11 cellular contexts compared by ENCODE assay signal in genomic region chr11:115215694-115216615, GRCh38.
DNase-seq lines count a peak whose midpoint lies in the region; ATAC-seq, FAIRE-seq and TF ChIP-seq lines count a peak whose summit lies in the region.
"Had no signal": no experiment of that assay in that cellular context is flagged by ENCODE, and none has a peak within 500 bp of the region (broad histone marks: within the 10 kb centered on the region; RNA-seq: fewer than 3 reads in every experiment).

No MANE protein-coding gene starts in this region.

- ATAC-seq in foreskin keratinocyte (peak; percentile 77), GM21381 (IDR thresholded peaks at IDR 0.05; ENCODE audit: unreplicated experiment) (no peak), GM18517 (IDR thresholded peaks at IDR 0.05; ENCODE audit: unreplicated experiment) (no peak)
- ATAC-seq in stimulated activated naive CD8-positive, alpha-beta T cell treated with anti-CD3 and anti-CD28 coated beads, Interleukin-15, amount 100 ng/mL, for 72 hours = no peak
- ATAC-seq: activated CD4-positive, CD25-positive, alpha-beta regulatory T cell treated with anti-CD3 and anti-CD28 coated beads, Interleukin-2, amount 50 U/mL, for 24 hours; gastroesophageal sphincter; naive thymus-derived CD8-positive, alpha-beta T cell had no signal

- no peak overlapping the region for H3K27ac ChIP-seq in A673 (ENCODE audit: low read depth, low read length, poor library complexity, severe bottlenecking)
- H3K27ac ChIP-seq in RWPE1 = no peak overlapping the region
- no peak overlapping the region for H3K27ac ChIP-seq in foreskin keratinocyte
- H3K27ac ChIP-seq: gastroesophageal sphincter had no signal

- intact Hi-C loops in A673 (cut with micrococcal nuclease; ENCODE audit: unreplicated experiment) = no loop called here
- intact Hi-C loops in activated CD4-positive, alpha-beta memory T cell treated with anti-CD3 and anti-CD28 coated beads for 36 hours (cut with micrococcal nuclease) = no loop called here

- DNase-seq in A673 (ENCODE audit: low spot score) (peak; percentile 18), GM12892 (ENCODE audit: insufficient read length) (no peak), RWPE1 (ENCODE audit: low spot score) (no peak), foreskin keratinocyte (no peak)
- no peak for DNase-seq in stimulated activated naive CD8-positive, alpha-beta T cell treated with anti-CD3 and anti-CD28 coated beads, Interleukin-15, amount 100 ng/mL, for 72 hours
- DNase-seq in activated CD4-positive, alpha-beta memory T cell treated with anti-CD3 and anti-CD28 coated beads for 36 hours = no peak
- DNase-seq: naive thymus-derived CD8-positive, alpha-beta T cell had no signal

- POLR2A ChIA-PET in A673 (lab: Charles Lee; ENCODE audit: low non-redundant PET) = no interaction called here
- POLR2A ChIA-PET in RWPE1 (lab: Yijun Ruan, JAX; ENCODE audit: low non-redundant PET) = no interaction called here
- POLR2A ChIA-PET in activated CD4-positive, alpha-beta memory T cell treated with anti-CD3 and anti-CD28 coated beads for 36 hours (lab: Charles Lee) = no interaction called here

- CTCF ChIA-PET in A673 (lab: Charles Lee) (no interaction called here), RWPE1 (lab: Yijun Ruan, JAX) (interaction anchor here (0.7 kb wide), 2 partner anchors 33 to 1748 kb away, joined by 3 to 4 read pairs; no protein-coding TSS in a partner anchor)
- CTCF ChIA-PET in activated CD4-positive, alpha-beta memory T cell treated with anti-CD3 and anti-CD28 coated beads for 36 hours (lab: Charles Lee) = interaction anchor here (1.0 to 1.5 kb wide), 2 partner anchors 9 to 44 kb away, joined by 3 read pairs; no protein-coding TSS in a partner anchor

- H3K4me1 Mint-ChIP-seq in stimulated activated naive CD8-positive, alpha-beta T cell treated with anti-CD3 and anti-CD28 coated beads, Interleukin-15, amount 100 ng/mL, for 72 hours = no peaks in the 10 kb centered on the region
- H3K4me1 Mint-ChIP-seq in activated CD4-positive, alpha-beta memory T cell treated with anti-CD3 and anti-CD28 coated beads for 36 hours (ENCODE audit: low read depth) = peaks cover 14% of the 10 kb centered on the region

- no peaks in the 10 kb centered on the region for H3K4me1 ChIP-seq in A673 (ENCODE audit: insufficient read depth, low read length, poor library complexity, severe bottlenecking)
- no peaks in the 10 kb centered on the region for H3K4me1 ChIP-seq in foreskin keratinocyte

- H3K36me3 ChIP-seq in A673 (ENCODE audit: insufficient read depth, low read length, poor library complexity, severe bottlenecking) = no peaks in the 10 kb centered on the region

- no peaks in the 10 kb centered on the region for H3K36me3 Mint-ChIP-seq in activated CD4-positive, alpha-beta memory T cell treated with anti-CD3 and anti-CD28 coated beads for 36 hours
- H3K36me3 Mint-ChIP-seq: naive thymus-derived CD8-positive, alpha-beta T cell had no signal

- peak; percentile 54 for TF ChIP-seq CTCF in A673 (conservative IDR thresholded peaks at IDR 0.05; ENCODE audit: low read depth, low read length)
- TF ChIP-seq CTCF in RWPE1 (conservative IDR thresholded peaks at IDR 0.05; ENCODE audit: low read depth) = 0 out of 2 replicates have a peak, but pooled peaks have one; percentile 17
- peak; percentile 49 for TF ChIP-seq CTCF in foreskin keratinocyte (conservative IDR thresholded peaks at IDR 0.05)

- H3K27me3 Mint-ChIP-seq in stimulated activated naive CD8-positive, alpha-beta T cell treated with anti-CD3 and anti-CD28 coated beads, Interleukin-15, amount 100 ng/mL, for 72 hours = no peaks in the 10 kb centered on the region
- H3K27me3 Mint-ChIP-seq in activated CD4-positive, alpha-beta memory T cell treated with anti-CD3 and anti-CD28 coated beads for 36 hours = peaks cover 18% of the 10 kb centered on the region

- BruUV-seq in A673 (replicated peaks; lab: Mats Ljungman, UMichigan) = no TSS peak

- no peak for TF ChIP-seq POLR2A in GM12892 (IDR thresholded peaks at IDR 0.05; ENCODE audit: low read depth, low read length)

- peak; percentile 53 for FAIRE-seq in GM12892 (lab: Jason Lieb, UNC)

- H3K4me3 Mint-ChIP-seq in stimulated activated naive CD8-positive, alpha-beta T cell treated with anti-CD3 and anti-CD28 coated beads, Interleukin-15, amount 100 ng/mL, for 72 hours = no peak overlapping the region
- H3K4me3 Mint-ChIP-seq in activated CD4-positive, alpha-beta memory T cell treated with anti-CD3 and anti-CD28 coated beads for 36 hours = no peak overlapping the region
- H3K4me3 Mint-ChIP-seq: naive thymus-derived CD8-positive, alpha-beta T cell had no signal

- H3K27me3 ChIP-seq in A673 (replicated peaks; ENCODE audit: insufficient read depth, low read depth, low read length, poor library complexity) (no peaks in the 10 kb centered on the region), foreskin keratinocyte (no peaks in the 10 kb centered on the region)
- H3K27me3 ChIP-seq: gastroesophageal sphincter had no signal

- no peak overlapping the region for H3K27ac Mint-ChIP-seq in stimulated activated naive CD8-positive, alpha-beta T cell treated with anti-CD3 and anti-CD28 coated beads, Interleukin-15, amount 100 ng/mL, for 72 hours
- no peak overlapping the region for H3K27ac Mint-ChIP-seq in activated CD4-positive, alpha-beta memory T cell treated with anti-CD3 and anti-CD28 coated beads for 36 hours

- no peaks in the 10 kb centered on the region for H3K9me3 ChIP-seq in A673 (ENCODE audit: low read depth, low read length, poor library complexity, severe bottlenecking)
- H3K9me3 ChIP-seq: gastroesophageal sphincter had no signal

- H3K4me3 ChIP-seq in A673 (ENCODE audit: low read depth, low read length, poor library complexity, severe bottlenecking) = no peak overlapping the region
- H3K4me3 ChIP-seq: gastroesophageal sphincter had no signal

- no peaks in the 10 kb centered on the region for H3K9me3 Mint-ChIP-seq in stimulated activated naive CD8-positive, alpha-beta T cell treated with anti-CD3 and anti-CD28 coated beads, Interleukin-15, amount 100 ng/mL, for 72 hours
- no peaks in the 10 kb centered on the region for H3K9me3 Mint-ChIP-seq in activated CD4-positive, alpha-beta memory T cell treated with anti-CD3 and anti-CD28 coated beads for 36 hours
- H3K9me3 Mint-ChIP-seq: naive thymus-derived CD8-positive, alpha-beta T cell had no signal
